In the genomic region with DNA sequence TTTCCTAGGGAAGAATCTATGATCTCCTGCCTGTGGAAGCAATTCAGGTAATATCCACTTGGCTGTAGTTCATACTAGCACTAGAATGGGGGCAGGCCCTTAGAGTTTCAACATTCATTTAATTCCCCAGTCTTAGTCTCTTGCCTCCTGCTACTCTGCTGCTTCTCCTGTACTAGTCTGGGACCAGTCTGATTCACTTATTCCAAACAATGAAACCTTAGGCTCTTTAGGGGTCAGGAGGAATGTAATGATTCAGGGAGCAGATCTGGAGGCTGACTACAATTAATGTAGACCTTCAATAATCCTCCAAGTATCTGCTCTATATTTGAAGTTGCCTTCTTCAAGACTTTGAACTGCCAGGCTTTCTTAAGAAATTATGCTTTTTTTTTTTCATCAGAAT, we compare ENCODE assay signal across 23 cellular contexts.
DNase-seq lines count a peak whose midpoint lies in the region; ATAC-seq and TF ChIP-seq lines count a peak whose summit lies in the region.
"Had no signal": no experiment of that assay in that cellular context is flagged by ENCODE, and none has a peak within 500 bp of the region (broad histone marks: within the 10 kb centered on the region; RNA-seq: fewer than 3 reads in every experiment).

No MANE protein-coding gene starts in this region.

- peak; percentile 61 for DNase-seq in mammary epithelial cell
- no peak for DNase-seq in breast epithelium (ENCODE audit: low spot score in 2 of 2)
- DNase-seq in adipocyte (ENCODE audit: low read depth), result peak; percentile 27
- peak; percentile 77 to 83 for DNase-seq in foreskin fibroblast
- DNase-seq in stromal cell of bone marrow (ENCODE audit: low read depth), result peak; percentile 65
- DNase-seq in activated naive CD4-positive, alpha-beta T cell treated with Interleukin-2 at 50 U/mL for 16 hours, result no peak
- DNase-seq in thyroid gland, result no peak
- DNase-seq: activated CD4-positive, alpha-beta memory T cell treated with anti-CD3 and anti-CD28 coated beads for 36 hours; activated gamma-delta T cell treated with Interleukin-2 at 50 U/mL for 16 hours; amniotic stem cell; DMS79 treated with DMSO at 0.1 percent for 48 hours; kidney glomerular epithelial cell; mesendoderm; MG63; naive B cell; NCI-H146; NCI-H526 treated with DMSO at 0.1 percent for 48 hours; ovary; right cardiac atrium; T1000; upper lobe of left lung had no signal

- no peaks in the 10 kb centered on the region for H3K79me2 ChIP-seq in mammary epithelial cell (ENCODE audit: insufficient read depth, low read length)

- H3K4me1 ChIP-seq in mammary epithelial cell (ENCODE audit: insufficient read depth, low read length) (peaks cover 12% of the 10 kb centered on the region), breast epithelium (no peaks in the 10 kb centered on the region), adipocyte (ENCODE audit: control insufficient read depth, insufficient read depth, low read length) (peaks cover 33% of the 10 kb centered on the region), thyroid gland (no peaks in the 10 kb centered on the region)
- H3K4me1 ChIP-seq: upper lobe of left lung had no signal

- no peak overlapping the region for H3K4me2 ChIP-seq in mammary epithelial cell (ENCODE audit: insufficient read depth, low read depth, low read length)

- no TSS peak for BruUV-seq in mammary epithelial cell (replicated peaks; lab: Mats Ljungman, UMichigan)

- ATAC-seq in HG02840 (IDR thresholded peaks at IDR 0.05; ENCODE audit: low FRiP score, unreplicated experiment), result no peak
- ATAC-seq: right cardiac atrium had no signal

- H3K4me3 ChIP-seq in mammary epithelial cell (replicated peaks in 1 of 3; ENCODE audit: insufficient read depth in 1 of 3, low read depth in 2 of 3, low read length in 3 of 3) (no peak overlapping the region), breast epithelium (no peak overlapping the region), adipocyte (ENCODE audit: low read length) (no peak overlapping the region), foreskin fibroblast (ENCODE audit: low read depth in 1 of 2, low read length in 2 of 2) (no peak overlapping the region), thyroid gland (replicated peaks in 1 of 3) (no peak overlapping the region)
- H3K4me3 ChIP-seq: MG63, ovary, upper lobe of left lung had no signal

- no peaks in the 10 kb centered on the region for H3K27me3 ChIP-seq in mammary epithelial cell (ENCODE audit: insufficient read depth, low read length)
- H3K27me3 ChIP-seq in breast epithelium, result no peaks in the 10 kb centered on the region
- H3K27me3 ChIP-seq in adipocyte (replicated peaks; ENCODE audit: control insufficient read depth, insufficient read depth, low read length), result no peaks in the 10 kb centered on the region
- H3K27me3 ChIP-seq in thyroid gland, result no peaks in the 10 kb centered on the region
- H3K27me3 ChIP-seq: MG63, ovary, upper lobe of left lung had no signal

- in situ Hi-C loops in mammary epithelial cell (cut with MboI; ENCODE audit: low sequenced_read_pairs in 2 of 2), result no loop called here

- TF ChIP-seq CTCF in mammary epithelial cell (conservative IDR thresholded peaks at IDR 0.05 in 1 of 2, IDR thresholded peaks at IDR 0.05 in 1 of 2; ENCODE audit: extremely low read depth in 1 of 2, insufficient read depth in 1 of 2, low read depth in 1 of 2, low read length in 2 of 2), result no peak
- no peak for TF ChIP-seq CTCF in breast epithelium (IDR thresholded peaks at IDR 0.05)
- no peak for TF ChIP-seq CTCF in foreskin fibroblast (IDR thresholded peaks at IDR 0.05; ENCODE audit: low read depth, low read length)
- TF ChIP-seq CTCF in thyroid gland (IDR thresholded peaks at IDR 0.05), result no peak

- H3K9me3 ChIP-seq in mammary epithelial cell (replicated peaks; ENCODE audit: insufficient read depth, low read length) (peaks cover 3% of the 10 kb centered on the region), breast epithelium (no peaks in the 10 kb centered on the region), adipocyte (ENCODE audit: control insufficient read depth, low read length) (no peaks in the 10 kb centered on the region), thyroid gland (no peaks in the 10 kb centered on the region)
- H3K9me3 ChIP-seq: MG63, ovary, upper lobe of left lung had no signal

- H4K20me1 ChIP-seq in mammary epithelial cell (ENCODE audit: insufficient read depth, low read length), result no peaks in the 10 kb centered on the region

- H3K36me3 ChIP-seq in mammary epithelial cell (ENCODE audit: insufficient read depth, low read length), result no peaks in the 10 kb centered on the region
- H3K36me3 ChIP-seq in breast epithelium, result no peaks in the 10 kb centered on the region
- H3K36me3 ChIP-seq in adipocyte (ENCODE audit: control insufficient read depth, insufficient read depth, low read length, severe bottlenecking), result no peaks in the 10 kb centered on the region
- no peaks in the 10 kb centered on the region for H3K36me3 ChIP-seq in thyroid gland
- H3K36me3 ChIP-seq: MG63, ovary, upper lobe of left lung had no signal

- TF ChIP-seq POLR2A in breast epithelium (IDR thresholded peaks at IDR 0.05) (no peak), thyroid gland (IDR thresholded peaks at IDR 0.05) (no peak)

- dilution Hi-C loops in mammary epithelial cell (cut with HindIII; ENCODE audit: low sequenced_read_pairs), result no loop called here

- no peak overlapping the region for H3K9ac ChIP-seq in mammary epithelial cell (ENCODE audit: insufficient read depth, low read length)
- no peak overlapping the region for H3K9ac ChIP-seq in adipocyte (ENCODE audit: low read length)

- H3K27ac ChIP-seq in mammary epithelial cell (ENCODE audit: insufficient read depth, low read depth, low read length) (no peak overlapping the region), breast epithelium (no peak overlapping the region), thyroid gland (no peak overlapping the region)
- H3K27ac ChIP-seq: 22Rv1, ovary, upper lobe of left lung had no signal

- intact Hi-C loops in mammary epithelial cell (cut with micrococcal nuclease), result no loop called here
- intact Hi-C loops in breast epithelium (cut with DNase I; ENCODE audit: low total_unique reads), result no loop called here
- intact Hi-C loops in thyroid gland (cut with DNase I), result no loop called here

- CTCF ChIA-PET in mammary epithelial cell (lab: Charles Lee; ENCODE audit: low non-redundant PET), result no interaction called here

- peak overlapping the region; percentile 2 for H2AFZ ChIP-seq in mammary epithelial cell (ENCODE audit: low read depth, low read length)

Comparison
In these comparisons a context has a peak if more than half of its experiments do, and no peak if none do; other contexts are left out.
1. DNase-seq: peak in mammary epithelial cell (single experiment), adipocyte (single experiment), foreskin fibroblast (2 of 2) and stromal cell of bone marrow (single experiment); none in breast epithelium (0 of 2), activated naive CD4-positive, alpha-beta T cell treated with Interleukin-2 at 50 U/mL for 16 hours (single experiment) and thyroid gland (0 of 2).